ENCODE assay signal across 20 cellular contexts in the genomic region with DNA sequence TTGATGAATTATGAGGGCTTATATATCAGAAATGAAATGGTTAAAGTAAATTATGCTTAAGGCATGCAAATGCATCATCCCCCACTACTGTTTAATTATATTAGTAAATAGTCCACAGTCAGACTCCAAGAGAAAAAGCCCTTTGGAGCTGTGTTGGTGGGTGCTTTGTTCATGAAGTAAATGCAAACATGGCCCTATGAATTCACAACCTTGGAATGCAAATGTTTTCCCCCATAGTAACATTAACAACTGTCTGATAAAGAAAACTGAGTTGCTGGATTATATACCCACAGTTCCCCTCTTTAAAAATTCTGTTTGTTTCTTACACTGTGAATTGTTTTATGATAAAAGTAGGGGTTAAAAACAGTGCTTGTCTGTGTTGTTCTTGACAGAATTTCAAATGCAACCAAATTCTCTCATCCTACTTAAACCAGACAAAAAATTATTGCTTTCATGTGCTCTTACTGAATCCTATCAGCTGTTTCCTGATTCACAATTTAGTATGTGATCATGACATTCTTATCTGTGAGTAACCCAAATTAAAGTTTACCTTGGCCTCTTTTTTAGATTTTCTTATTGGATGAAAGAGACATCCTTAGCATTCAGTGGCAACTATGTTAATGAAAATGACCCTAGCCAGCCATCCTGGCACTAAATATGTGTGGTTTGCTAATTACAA. TPM values are rescaled to one million over a fixed set of nuclear protein-coding genes. Genes with fewer than 3 reads are reported as not detected.
DNase-seq lines count a peak whose midpoint lies in the region; FAIRE-seq and TF ChIP-seq lines count a peak whose summit lies in the region.
"Had no signal": no experiment of that assay in that cellular context is flagged by ENCODE, and none has a peak within 500 bp of the region (broad histone marks: within the 10 kb centered on the region; RNA-seq: fewer than 3 reads in every experiment).

No MANE protein-coding gene starts in this region.

- no peak overlapping the region for H3K4me3 ChIP-seq in endothelial cell of umbilical vein (replicated peaks in 1 of 3; ENCODE audit: insufficient read depth in 1 of 3, low read depth in 1 of 3, low read length in 3 of 3)
- no peak overlapping the region for H3K4me3 ChIP-seq in osteoblast (ENCODE audit: insufficient read depth, low read length)
- H3K4me3 ChIP-seq: testis had no signal

- H3K36me3 ChIP-seq in endothelial cell of umbilical vein (ENCODE audit: control insufficient read depth in 2 of 2, extremely low read depth in 1 of 2, insufficient read depth in 2 of 2, low read length in 2 of 2) = no peaks in the 10 kb centered on the region
- H3K36me3 ChIP-seq in osteoblast (ENCODE audit: insufficient read depth, low read length) = no peaks in the 10 kb centered on the region

- H3K4me2 ChIP-seq in endothelial cell of umbilical vein (ENCODE audit: insufficient read depth, low read length) (no peak overlapping the region), osteoblast (ENCODE audit: insufficient read depth, low read length) (peak overlapping the region; percentile 40)

- no peaks in the 10 kb centered on the region for H3K79me2 ChIP-seq in endothelial cell of umbilical vein (ENCODE audit: control insufficient read depth, insufficient read depth, low read length)
- no peaks in the 10 kb centered on the region for H3K79me2 ChIP-seq in osteoblast (ENCODE audit: insufficient read depth, low read length)
- H3K79me2 ChIP-seq: parathyroid adenoma had no signal

- H2AFZ ChIP-seq in endothelial cell of umbilical vein (ENCODE audit: low read depth, low read length) (no peak overlapping the region), osteoblast (ENCODE audit: low read length) (no peak overlapping the region)
- H2AFZ ChIP-seq: parathyroid adenoma had no signal

- TF ChIP-seq CTCF in endothelial cell of umbilical vein (IDR thresholded peaks at IDR 0.05; ENCODE audit: extremely low read depth in 1 of 2, insufficient read depth in 1 of 2, low read depth in 1 of 2, low read length in 2 of 2) (no peak), osteoblast (IDR thresholded peaks at IDR 0.05; ENCODE audit: extremely low read depth, low read depth, low read length) (no peak)

- H3K9me1 ChIP-seq in endothelial cell of umbilical vein (replicated peaks; ENCODE audit: control insufficient read depth, extremely low read depth, insufficient read depth, low read length) = no peaks in the 10 kb centered on the region

- no peak overlapping the region for H3K9ac ChIP-seq in endothelial cell of umbilical vein (replicated peaks; ENCODE audit: extremely low read depth, insufficient read depth, low read length)
- H3K9ac ChIP-seq: parathyroid adenoma had no signal

- CTCF ChIA-PET in endothelial cell of umbilical vein (lab: Charles Lee) = interaction anchor here (1.0 kb wide), 1 partner anchor 15 kb away, joined by 3 read pairs; no protein-coding TSS in a partner anchor

- BruUV-seq in endothelial cell of umbilical vein (replicated peaks; lab: Mats Ljungman, UMichigan) = no TSS peak

- intact Hi-C loops in endothelial cell of umbilical vein (cut with micrococcal nuclease) = no loop called here

- H3K4me1 ChIP-seq in endothelial cell of umbilical vein (ENCODE audit: control insufficient read depth, extremely low read depth, insufficient read depth, low read length) = no peaks in the 10 kb centered on the region
- peaks cover 38% of the 10 kb centered on the region for H3K4me1 ChIP-seq in osteoblast (ENCODE audit: insufficient read depth, low read length)
- H3K4me1 ChIP-seq: parathyroid adenoma, testis had no signal

- H3K27ac ChIP-seq in endothelial cell of umbilical vein (ENCODE audit: insufficient read depth, low read depth, low read length) = no peak overlapping the region
- H3K27ac ChIP-seq in osteoblast (ENCODE audit: low read depth, low read length) = peak overlapping the region; percentile 60
- H3K27ac ChIP-seq: epithelial cell of prostate, parathyroid adenoma, testis had no signal

- DNase-seq in Daoy (ENCODE audit: low read depth) (peak; percentile 56), NCI-H526 treated with DMSO at 0.1 percent for 48 hours (lab: John Stamatoyannopoulos, UW) (peak; percentile 62), endothelial cell of umbilical vein (ENCODE audit: low read depth, low spot score) (peak; percentile 5), osteoblast (ENCODE audit: insufficient read length, low spot score, missing footprints) (peak; percentile 39), UCSD-AML1 (lab: John Stamatoyannopoulos, UW; ENCODE audit: unreplicated experiment) (no peak), G401 (ENCODE audit: low spot score) (no peak), SW480 (ENCODE audit: low spot score) (no peak), NCI-H446 treated with DMSO at 0.1 percent for 48 hours (lab: John Stamatoyannopoulos, UW) (no peak)
- DNase-seq: activated gamma-delta T cell; central memory CD4-positive, alpha-beta T cell; DMS79 treated with DMSO at 0.1 percent for 48 hours; HCEC 1CT; mesendoderm; naive thymus-derived CD8-positive, alpha-beta T cell; NCI-H1417 treated with DMSO at 0.1 percent for 48 hours; T-cell; testis had no signal

- no peaks in the 10 kb centered on the region for H3K27me3 ChIP-seq in endothelial cell of umbilical vein (ENCODE audit: control insufficient read depth in 2 of 2, insufficient read depth in 2 of 2, low read length in 2 of 2)
- no peaks in the 10 kb centered on the region for H3K27me3 ChIP-seq in osteoblast (ENCODE audit: insufficient read depth, low read length)
- H3K27me3 ChIP-seq: testis had no signal

- H4K20me1 ChIP-seq in endothelial cell of umbilical vein (replicated peaks; ENCODE audit: control insufficient read depth, extremely low read depth, insufficient read depth, low read length) (no peaks in the 10 kb centered on the region), osteoblast (ENCODE audit: insufficient read depth, low read length) (no peaks in the 10 kb centered on the region)

- no peaks in the 10 kb centered on the region for H3K9me3 ChIP-seq in endothelial cell of umbilical vein (replicated peaks; ENCODE audit: control insufficient read depth, insufficient read depth, low read length)
- H3K9me3 ChIP-seq in osteoblast (ENCODE audit: low read depth, low read length) = no peaks in the 10 kb centered on the region
- H3K9me3 ChIP-seq: testis had no signal

- TF ChIP-seq POLR2A in endothelial cell of umbilical vein (IDR thresholded peaks at IDR 0.05; ENCODE audit: low read depth, low read length) = no peak

- dilution Hi-C loops in endothelial cell of umbilical vein (cut with MboI; ENCODE audit: extremely low pct_ligation_motif_present, low sequenced_read_pairs) = no loop called here

- FAIRE-seq in endothelial cell of umbilical vein (lab: Jason Lieb, UNC) = peak; percentile 4
- FAIRE-seq: HepG2 had no signal

- POLR2A ChIA-PET in endothelial cell of umbilical vein (lab: Charles Lee) = no interaction called here

- in situ Hi-C loops in G401 (cut with HindIII; ENCODE audit: low sequenced_read_pairs) = no loop called here

TF ChIP-seq in endothelial cell of umbilical vein, 7 proteins besides CTCF, POLR2A, EP300 and RAD21:
- no peak for TF ChIP-seq JUN (IDR thresholded peaks at IDR 0.05; ENCODE audit: borderline replicate concordance, insufficient read depth, insufficient read length, low read depth)

RNA-seq across cellular contexts. Expression of a gene that starts 48.5 kb away (rescaled TPM):
- total RNA-seq in Daoy (2014; rRNA removed; shearing (Covaris generic)) = 7.4 and 8.2 TPM in 2 replicates
- total RNA-seq in endothelial cell of umbilical vein (35.9 and 42.0 TPM in 2 replicates), osteoblast (6.2 and 8.0 TPM in 2 replicates)
- polyA plus RNA-seq in endothelial cell of umbilical vein = 12.0 and 13.1 TPM in 2 replicates
- polyA plus RNA-seq in endothelial cell of umbilical vein (2011; cell fraction: cytosol; rRNA removed) = 11.0 and 12.7 TPM in 2 replicates
- 68.8 and 74.4 TPM in 2 replicates for polyA plus RNA-seq in endothelial cell of umbilical vein (2011; cell fraction: nucleus; rRNA removed)
- 1.0 and 2.6 TPM in 2 replicates for polyA plus RNA-seq in endothelial cell of umbilical vein (2012)
- 32.4 and 36.1 TPM in 2 replicates for polyA minus RNA-seq in endothelial cell of umbilical vein
- polyA minus RNA-seq in endothelial cell of umbilical vein (2011; cell fraction: cytosol; rRNA and poly(A)+ RNA removed) = not detected
- 69.7 and 76.6 TPM in 2 replicates for polyA minus RNA-seq in endothelial cell of umbilical vein (2011; cell fraction: nucleus; rRNA and poly(A)+ RNA removed)
- total RNA-seq in G401 (2014; rRNA removed; shearing (Covaris generic)) = not detected in 2 replicates
- total RNA-seq: HepG2; naive thymus-derived CD8-positive, alpha-beta T cell; T-cell had no signal
- polyA plus RNA-seq: HepG2; naive thymus-derived CD8-positive, alpha-beta T cell had no signal

Comparison
In these comparisons a context has a peak if more than half of its experiments do, and no peak if none do; other contexts are left out.
1. DNase-seq: peak in Daoy (single experiment), NCI-H526 treated with DMSO at 0.1 percent for 48 hours (single experiment), endothelial cell of umbilical vein (single experiment) and osteoblast (single experiment); none in UCSD-AML1 (single experiment), G401 (single experiment), SW480 (single experiment) and NCI-H446 treated with DMSO at 0.1 percent for 48 hours (single experiment).